ENCODE assay signal across 23 cellular contexts in genomic region chr9:76613980-76614379, GRCh38.
"Had no signal": no experiment of that assay in that cellular context is flagged by ENCODE, and none has a peak within 500 bp of the region (broad histone marks: within the 10 kb centered on the region; RNA-seq: fewer than 3 reads in every experiment).

No MANE protein-coding gene starts in this region.

- H3K27ac ChIP-seq: breast epithelium, testis, vagina had no signal

- H3K27ac Mint-ChIP-seq: activated B cell treated with CpG ODN at 0.5 μM for 24 hours; activated CD4-positive, alpha-beta T cell treated with anti-CD3 and anti-CD28 coated beads for 36 hours; activated naive CD8-positive, alpha-beta T cell treated with anti-CD3 and anti-CD28 coated beads, Interleukin-2, amount 10 ng/mL, durations not matched to agents 7 days and 5 days; naive thymus-derived CD4-positive, alpha-beta T cell; stimulated activated naive B cell treated with anti-CD40 and anti-IgM and Interleukin-4, amounts not matched to agents 10 μg/mL and 1 μg/mL and 100 μg/mL, for 72 hours; type B pancreatic cell had no signal

- H3K9me3 ChIP-seq: breast epithelium, right lobe of liver, testis, vagina had no signal

- H3K9me3 Mint-ChIP-seq: activated B cell treated with CpG ODN at 0.5 μM for 24 hours; activated naive CD8-positive, alpha-beta T cell treated with anti-CD3 and anti-CD28 coated beads, Interleukin-2, amount 10 ng/mL, durations not matched to agents 7 days and 5 days; naive thymus-derived CD4-positive, alpha-beta T cell; neural crest cell; stimulated activated naive B cell treated with anti-CD40 and anti-IgM and Interleukin-4, amounts not matched to agents 10 μg/mL and 1 μg/mL and 100 μg/mL, for 72 hours; type B pancreatic cell had no signal

- H3K27me3 ChIP-seq: breast epithelium, right lobe of liver, testis, vagina had no signal

- H3K36me3 Mint-ChIP-seq: activated naive CD8-positive, alpha-beta T cell treated with anti-CD3 and anti-CD28 coated beads, Interleukin-2, amount 10 ng/mL, durations not matched to agents 7 days and 5 days; naive thymus-derived CD4-positive, alpha-beta T cell; type B pancreatic cell had no signal

- H3K4me3 ChIP-seq: breast epithelium, coronary artery, right lobe of liver, skin epidermis, testis, vagina had no signal

- H3K36me3 ChIP-seq: breast epithelium, right lobe of liver, vagina had no signal

- H3K27me3 Mint-ChIP-seq: stimulated activated naive B cell treated with anti-CD40 and anti-IgM and Interleukin-4, amounts not matched to agents 10 μg/mL and 1 μg/mL and 100 μg/mL, for 72 hours; type B pancreatic cell had no signal

- ATAC-seq: activated CD4-positive, alpha-beta T cell treated with anti-CD3 and anti-CD28 coated beads for 36 hours; naive thymus-derived CD4-positive, alpha-beta T cell; right lobe of liver; stimulated activated naive B cell treated with anti-CD40 and anti-IgM and Interleukin-4, amounts not matched to agents 10 μg/mL and 1 μg/mL and 100 μg/mL, for 72 hours had no signal

- H3K4me1 ChIP-seq: breast epithelium, right lobe of liver, vagina had no signal

- DNase-seq: activated B cell treated with CpG ODN at 0.5 μM for 24 hours; activated CD4-positive, alpha-beta T cell treated with anti-CD3 and anti-CD28 coated beads for 36 hours; activated CD4-positive, alpha-beta T cell treated with anti-CD3 and anti-CD28 coated beads, Interleukin-2, amount 50 U/mL, for 4 hours; activated naive CD4-positive, alpha-beta T cell treated with Interleukin-2 at 50 U/mL for 16 hours; activated naive CD8-positive, alpha-beta T cell treated with anti-CD3 and anti-CD28 coated beads, Interleukin-2, amount 10 ng/mL, durations not matched to agents 7 days and 5 days; activated T-cell treated with anti-CD3 and anti-CD28 coated beads, Interleukin-2, amount 50 U/mL, for 48 hours; amniotic stem cell; foreskin fibroblast; naive thymus-derived CD4-positive, alpha-beta T cell; occipital lobe; posterior cingulate gyrus; right lobe of liver; stimulated activated CD4-positive, alpha-beta T cell treated with anti-CD3 and anti-CD28 coated beads, Interleukin-15, amount 100 ng/mL, for 24 hours; stimulated activated CD8-positive, alpha-beta memory T cell treated with anti-CD3 and anti-CD28 coated beads, Interleukin-4, amount 100 ng/mL, for 48 hours; stimulated activated naive B cell treated with anti-CD40 and anti-IgM and Interleukin-4, amounts not matched to agents 10 μg/mL and 1 μg/mL and 100 μg/mL, for 72 hours; T-helper 9 cell; testis had no signal

- H3K4me3 Mint-ChIP-seq: activated B cell treated with CpG ODN at 0.5 μM for 24 hours; activated CD4-positive, alpha-beta T cell treated with anti-CD3 and anti-CD28 coated beads for 36 hours; activated naive CD8-positive, alpha-beta T cell treated with anti-CD3 and anti-CD28 coated beads, Interleukin-2, amount 10 ng/mL, durations not matched to agents 7 days and 5 days; naive thymus-derived CD4-positive, alpha-beta T cell; neural crest cell; stimulated activated naive B cell treated with anti-CD40 and anti-IgM and Interleukin-4, amounts not matched to agents 10 μg/mL and 1 μg/mL and 100 μg/mL, for 72 hours; type B pancreatic cell had no signal

- H3K4me1 Mint-ChIP-seq: neural crest cell had no signal
